ENCODE assay signal across 1 cellular context in genomic region chr6:7691675-7692452, GRCh38.
TF ChIP-seq lines count a peak whose summit lies in the region.

No MANE protein-coding gene starts in this region.

TF ChIP-seq in K562, 482 proteins besides CTCF, POLR2A, EP300 and RAD21 (continued from another document and continues in another):
- TF ChIP-seq MNT (conservative IDR thresholded peaks at IDR 0.05) (0 out of 4 replicates have a peak, but pooled peaks of 1 of the 2 experiments have one; percentile 3), ZNF274 (IDR thresholded peaks at IDR 0.05; ENCODE audit: borderline replicate concordance, low read depth, low read length) (no peak), RAD51 (IDR thresholded peaks at IDR 0.05; ENCODE audit: borderline replicate concordance, low read depth) (peak; percentile 34; the same call in 1 of the 2 replicates), CBFA2T3 (IDR thresholded peaks at IDR 0.05) (peak; percentile 13; the same call in 1 of the 2 replicates), ZKSCAN1 (IDR thresholded peaks at IDR 0.05; ENCODE audit: low read depth, low read length) (0 out of 2 replicates have a peak, but pooled peaks have one; percentile 19), SMARCC2 (IDR thresholded peaks at IDR 0.05; ENCODE audit: low read depth) (0 out of 2 replicates have a peak, but pooled peaks have one; percentile 23), FOXA1 (IDR thresholded peaks at IDR 0.05; ENCODE audit: borderline replicate concordance) (no peak), ZNF24 (IDR thresholded peaks at IDR 0.05) (no peak), LEF1 (IDR thresholded peaks at IDR 0.05) (0 out of 2 replicates have a peak, but pooled peaks have one; percentile 15), BMI1 (IDR thresholded peaks at IDR 0.05; ENCODE audit: low read length) (no peak), SRSF7 (optimal IDR thresholded peaks at IDR 0.05; ENCODE audit: low read depth, low read length) (no peak), TFAP4 (CRISPR knock-in tag; IDR thresholded peaks at IDR 0.05; ENCODE audit: borderline replicate concordance) (peak; percentile 60; the same call in 1 of the 2 replicates), ZNF764 (CRISPR knock-in tag; IDR thresholded peaks at IDR 0.05; ENCODE audit: low read depth) (no peak), JUN (IDR thresholded peaks at IDR 0.05; ENCODE audit: borderline replicate concordance, low read depth, low read length) (peak; percentile 94), JUN (CRISPR knock-in tag; IDR thresholded peaks at IDR 0.05; ENCODE audit: borderline replicate concordance) (no peak), E2F5 (CRISPR knock-in tag; IDR thresholded peaks at IDR 0.05) (no peak; the same call in 1 of the 2 replicates), TGIF2 (CRISPR knock-in tag; IDR thresholded peaks at IDR 0.05) (no peak), USF2 (CRISPR knock-in tag; IDR thresholded peaks at IDR 0.05) (no peak), NFE2L1 (tag; IDR thresholded peaks at IDR 0.05; ENCODE audit: borderline replicate concordance, low read depth) (no peak), NFE2 (IDR thresholded peaks at IDR 0.05; ENCODE audit: low read depth) (peak; percentile 77), CHD4 (IDR thresholded peaks at IDR 0.05; ENCODE audit: insufficient read depth, insufficient replicate concordance, low read depth, low read length, poor library complexity, severe bottlenecking) (no peak), MBD1 (CRISPR knock-in tag; IDR thresholded peaks at IDR 0.05) (no peak), CHCHD3 (CRISPR knock-in tag; IDR thresholded peaks at IDR 0.05) (no peak), SMAD3 (CRISPR knock-in tag; conservative IDR thresholded peaks at IDR 0.05) (no peak), SP2 (IDR thresholded peaks at IDR 0.05; ENCODE audit: extremely low read depth, low read depth, low read length, poor library complexity, severe bottlenecking) (no peak), HMG20A (CRISPR knock-in tag; conservative IDR thresholded peaks at IDR 0.05) (no peak), ZNF280B (CRISPR knock-in tag; IDR thresholded peaks at IDR 0.05) (no peak), ARID3A (IDR thresholded peaks at IDR 0.05; ENCODE audit: borderline replicate concordance, low read depth, low read length) (no peak), SRSF1 (IDR thresholded peaks at IDR 0.05; ENCODE audit: low read depth, low read length) (no peak), ZFP1 (CRISPR knock-in tag; IDR thresholded peaks at IDR 0.05) (no peak), KAT2B (IDR thresholded peaks at IDR 0.05; ENCODE audit: low read depth, low read length) (no peak), RCOR1 (IDR thresholded peaks at IDR 0.05; ENCODE audit: borderline replicate concordance in 1 of 2, low read depth in 2 of 2, low read length in 2 of 2) (peak in 1 of 2 experiments; percentile 71; a peak in 1 of 4 replicates), SNAPC5 (CRISPR knock-in tag; IDR thresholded peaks at IDR 0.05) (no peak), ZNF431 (CRISPR knock-in tag; IDR thresholded peaks at IDR 0.05) (no peak), THAP7 (CRISPR knock-in tag; IDR thresholded peaks at IDR 0.05) (no peak), GABPA (tag; conservative IDR thresholded peaks at IDR 0.05; ENCODE audit: low read depth) (no peak), KAT7 (CRISPR knock-in tag; IDR thresholded peaks at IDR 0.05; ENCODE audit: borderline replicate concordance) (peak; percentile 71; the same call in 1 of the 2 replicates), VEZF1 (CRISPR knock-in tag; IDR thresholded peaks at IDR 0.05) (peak; percentile 46; the same call in 1 of the 2 replicates), KDM4B (IDR thresholded peaks at IDR 0.05; ENCODE audit: borderline replicate concordance in 2 of 2, low read depth in 1 of 2) (no peak), NEUROD1 (IDR thresholded peaks at IDR 0.05; ENCODE audit: borderline replicate concordance, low read depth, low read length, partially characterized antibody) (no peak), ESRRA (IDR thresholded peaks at IDR 0.05; ENCODE audit: borderline replicate concordance, low read depth) (no peak), ILF3 (IDR thresholded peaks at IDR 0.05; ENCODE audit: borderline replicate concordance) (no peak), ZNF316 (IDR thresholded peaks at IDR 0.05) (peak; percentile 65), ETS1 (conservative IDR thresholded peaks at IDR 0.05; ENCODE audit: control insufficient read depth, low read depth, low read length) (no peak), ZFX (CRISPR knock-in tag; IDR thresholded peaks at IDR 0.05) (peak; percentile 59), CBX2 (IDR thresholded peaks at IDR 0.05; ENCODE audit: insufficient read depth, low read length, poor library complexity, severe bottlenecking) (no peak), POLR2AphosphoS5 (IDR thresholded peaks at IDR 0.05; ENCODE audit: control insufficient read depth, insufficient read depth, low read depth, low read length) (no peak), ZEB2 (IDR thresholded peaks at IDR 0.05) (peak; percentile 75), HMG20B (CRISPR knock-in tag; IDR thresholded peaks at IDR 0.05) (no peak), REST (CRISPR knock-in tag; IDR thresholded peaks at IDR 0.05; ENCODE audit: low read depth) (no peak)
